23 cellular contexts compared by ENCODE assay signal in genomic region chr4:85722806-85723205, GRCh38.
"Had no signal": no experiment of that assay in that cellular context is flagged by ENCODE, and none has a peak within 500 bp of the region (broad histone marks: within the 10 kb centered on the region; RNA-seq: fewer than 3 reads in every experiment).

No MANE protein-coding gene starts in this region.

- ATAC-seq: activated CD8-positive, alpha-beta T cell treated with anti-CD3 and anti-CD28 coated beads, Interleukin-2, amount 10 ng/mL, durations not matched to agents 7 days and 5 days; foreskin keratinocyte; left cardiac atrium; stimulated activated naive CD8-positive, alpha-beta T cell treated with anti-CD3 and anti-CD28 coated beads, Interleukin-15, Interleukin-2, amounts not matched to agents 100 U/mL and 50 U/mL, for 24 hours had no signal

- H3K36me3 ChIP-seq: esophagus squamous epithelium, sigmoid colon, uterus had no signal

- H3K9me3 ChIP-seq: esophagus squamous epithelium, sigmoid colon, tibial nerve, uterus had no signal

- H2AFZ ChIP-seq: hepatocyte had no signal

- DNase-seq: activated B cell treated with CpG ODN at 0.5 μM for 24 hours; activated CD4-positive, alpha-beta T cell treated with anti-CD3 and anti-CD28 coated beads for 4 hours; activated CD8-positive, alpha-beta T cell treated with anti-CD3 and anti-CD28 coated beads, Interleukin-2, amount 10 ng/mL, durations not matched to agents 7 days and 5 days; activated effector memory CD4-positive, alpha-beta T cell treated with Interleukin-2 at 50 U/mL for 16 hours; activated T-cell treated with anti-CD3 and anti-CD28 coated beads, Interleukin-2, amount 50 U/mL, for 48 hours; cerebellar nuclear complex; effector memory CD4-positive, alpha-beta T cell; esophagus squamous epithelium; foreskin keratinocyte; left cardiac atrium; nephron progenitor cell; nucleus accumbens; sigmoid colon; stimulated activated CD4-positive, alpha-beta T cell treated with anti-CD3 and anti-CD28 coated beads, Interleukin-2, amount 100 ng/mL, for 24 hours; stimulated activated naive CD8-positive, alpha-beta T cell treated with anti-CD3 and anti-CD28 coated beads, Interleukin-15, Interleukin-2, amounts not matched to agents 100 U/mL and 50 U/mL, for 24 hours; substantia nigra; SW 1271; uterus had no signal

- H3K4me3 ChIP-seq: esophagus squamous epithelium, hepatocyte, sigmoid colon, tibial nerve, uterus had no signal

- H3K27me3 Mint-ChIP-seq: activated B cell treated with CpG ODN at 0.5 μM for 24 hours; activated naive CD4-positive, alpha-beta T cell treated with anti-CD3 and anti-CD28 coated beads, Interleukin-2, amount 50 U/mL, for 24 hours; dendritic cell treated with granulocyte-macrophage colony-stimulating factor and Interleukin-4, amounts not matched to agents 40 ng/mL and 50 ng/mL, for 4 days had no signal

- H3K27ac ChIP-seq: esophagus squamous epithelium, foreskin keratinocyte, hepatocyte, sigmoid colon, uterus had no signal

- H3K27me3 ChIP-seq: esophagus squamous epithelium, foreskin keratinocyte, hepatocyte, sigmoid colon, tibial nerve, uterus had no signal

- H3K4me2 ChIP-seq: hepatocyte had no signal

- H3K27ac Mint-ChIP-seq: activated CD8-positive, alpha-beta T cell treated with anti-CD3 and anti-CD28 coated beads, Interleukin-2, amount 10 ng/mL, durations not matched to agents 7 days and 5 days; activated naive CD4-positive, alpha-beta T cell treated with anti-CD3 and anti-CD28 coated beads, Interleukin-2, amount 50 U/mL, for 24 hours; dendritic cell treated with granulocyte-macrophage colony-stimulating factor and Interleukin-4, amounts not matched to agents 40 ng/mL and 50 ng/mL, for 4 days; nephron progenitor cell; T-helper 2 cell treated with Interferon-gamma antibody and Interleukin-4, amounts not matched to agents 5 μg/mL and 100 μg/mL, for 36 hours had no signal

- H3K36me3 Mint-ChIP-seq: activated naive CD4-positive, alpha-beta T cell treated with anti-CD3 and anti-CD28 coated beads, Interleukin-2, amount 50 U/mL, for 24 hours had no signal

- H3K4me1 Mint-ChIP-seq: activated naive CD4-positive, alpha-beta T cell treated with anti-CD3 and anti-CD28 coated beads, Interleukin-2, amount 50 U/mL, for 24 hours; nephron progenitor cell had no signal

- H3K9me3 Mint-ChIP-seq: activated B cell treated with CpG ODN at 0.5 μM for 24 hours; activated naive CD4-positive, alpha-beta T cell treated with anti-CD3 and anti-CD28 coated beads, Interleukin-2, amount 50 U/mL, for 24 hours; dendritic cell treated with granulocyte-macrophage colony-stimulating factor and Interleukin-4, amounts not matched to agents 40 ng/mL and 50 ng/mL, for 4 days; nephron progenitor cell; T-helper 2 cell treated with Interferon-gamma antibody and Interleukin-4, amounts not matched to agents 5 μg/mL and 100 μg/mL, for 36 hours had no signal

- H3K4me3 Mint-ChIP-seq: activated B cell treated with CpG ODN at 0.5 μM for 24 hours; activated CD8-positive, alpha-beta T cell treated with anti-CD3 and anti-CD28 coated beads, Interleukin-2, amount 10 ng/mL, durations not matched to agents 7 days and 5 days; activated naive CD4-positive, alpha-beta T cell treated with anti-CD3 and anti-CD28 coated beads, Interleukin-2, amount 50 U/mL, for 24 hours; dendritic cell treated with granulocyte-macrophage colony-stimulating factor and Interleukin-4, amounts not matched to agents 40 ng/mL and 50 ng/mL, for 4 days; nephron progenitor cell; T-helper 2 cell treated with Interferon-gamma antibody and Interleukin-4, amounts not matched to agents 5 μg/mL and 100 μg/mL, for 36 hours had no signal

- H3K4me1 ChIP-seq: uterus had no signal

- H3K79me2 ChIP-seq: hepatocyte had no signal
